34 cellular contexts compared by ENCODE assay signal in genomic region chr1:159561513-159561912, GRCh38. TPM values are rescaled to one million over a fixed set of nuclear protein-coding genes. Genes with fewer than 3 reads are reported as not detected.
"Had no signal": no experiment of that assay in that cellular context is flagged by ENCODE, and none has a peak within 500 bp of the region (broad histone marks: within the 10 kb centered on the region; RNA-seq: fewer than 3 reads in every experiment).

No MANE protein-coding gene starts in this region.

- H3K4me3 Mint-ChIP-seq: activated CD4-positive, alpha-beta T cell treated with anti-CD3 and anti-CD28 coated beads for 36 hours; activated CD4-positive, alpha-beta T cell treated with anti-CD3 and anti-CD28 coated beads, Interleukin-2, amount 10 ng/mL, durations not matched to agents 7 days and 5 days; activated CD8-positive, alpha-beta T cell treated with anti-CD3 and anti-CD28 coated beads, Interleukin-2, amount 10 ng/mL, durations not matched to agents 7 days and 5 days; activated naive CD4-positive, alpha-beta T cell treated with anti-CD3 and anti-CD28 coated beads, Interleukin-2, amount 50 U/mL, for 24 hours; activated T-cell treated with anti-CD3 and anti-CD28 coated beads, Interleukin-2, amount 50 U/mL, for 24 hours; T-helper 1 cell treated with Interleukin-12 subunit alpha and Interleukin-12 subunit beta and Interleukin-4 antibody, amounts not matched to agents 30 μg/mL and 1 μg/mL, for 36 hours; T-helper 2 cell treated with Interferon-gamma antibody and Interleukin-4, amounts not matched to agents 5 μg/mL and 100 μg/mL, for 36 hours; WTC11 had no signal

- H3K9me3 ChIP-seq: adrenal gland, body of pancreas, Peyer's patch, SJSA1, SK-N-SH had no signal

- H3K27ac ChIP-seq: adrenal gland, body of pancreas, breast epithelium, Peyer's patch, SJSA1 had no signal

- H3K27ac Mint-ChIP-seq: activated CD4-positive, alpha-beta T cell treated with anti-CD3 and anti-CD28 coated beads for 36 hours; activated CD4-positive, alpha-beta T cell treated with anti-CD3 and anti-CD28 coated beads, Interleukin-2, amount 10 ng/mL, durations not matched to agents 7 days and 5 days; activated CD8-positive, alpha-beta T cell treated with anti-CD3 and anti-CD28 coated beads, Interleukin-2, amount 10 ng/mL, durations not matched to agents 7 days and 5 days; activated naive CD4-positive, alpha-beta T cell treated with anti-CD3 and anti-CD28 coated beads, Interleukin-2, amount 50 U/mL, for 24 hours; activated T-cell treated with anti-CD3 and anti-CD28 coated beads, Interleukin-2, amount 50 U/mL, for 24 hours; activated T-helper 2 cell treated with anti-CD3 and anti-CD28 coated beads, Interferon-gamma antibody, Interleukin-2, Interleukin-4, amounts not matched to agents 10 μg/mL and 5 μg/mL and 100 μg/mL, durations not matched to agents 14 hours and 24 hours and 36 hours; T-helper 1 cell treated with Interleukin-12 subunit alpha and Interleukin-12 subunit beta and Interleukin-4 antibody, amounts not matched to agents 30 μg/mL and 1 μg/mL, for 36 hours; T-helper 2 cell treated with Interferon-gamma antibody and Interleukin-4, amounts not matched to agents 5 μg/mL and 100 μg/mL, for 36 hours; WTC11 had no signal

- H3K36me3 Mint-ChIP-seq: activated naive CD4-positive, alpha-beta T cell treated with anti-CD3 and anti-CD28 coated beads, Interleukin-2, amount 50 U/mL, for 24 hours; WTC11 had no signal

- H3K9ac ChIP-seq: SK-N-SH had no signal

- H3K4me1 ChIP-seq: adrenal gland, body of pancreas, breast epithelium, Peyer's patch, SJSA1 had no signal

- H3K27me3 ChIP-seq: adrenal gland, body of pancreas, breast epithelium, Peyer's patch, SJSA1 had no signal

- DNase-seq: activated CD4-positive, alpha-beta T cell treated with anti-CD3 and anti-CD28 coated beads for 36 hours; activated CD4-positive, alpha-beta T cell treated with anti-CD3 and anti-CD28 coated beads, Interleukin-2, amount 10 ng/mL, durations not matched to agents 7 days and 5 days; activated CD4-positive, alpha-beta T cell treated with anti-CD3 and anti-CD28 coated beads, Interleukin-2, amount 50 U/mL, for 48 hours; activated CD8-positive, alpha-beta T cell treated with anti-CD3 and anti-CD28 coated beads, Interleukin-2, amount 10 ng/mL, durations not matched to agents 7 days and 5 days; activated gamma-delta T cell; activated naive CD4-positive, alpha-beta T cell treated with Interleukin-2 at 50 U/mL for 16 hours; activated T-cell treated with anti-CD3 and anti-CD28 coated beads, Interleukin-2, amount 50 U/mL, for 24 hours; adrenal gland; body of pancreas; NCI-H1105; NCI-H1436; NCI-H1694; NCI-H1930; NCI-H2081 treated with DMSO at 0.1 percent for 48 hours; NCI-H226; NCI-H446 treated with DMSO at 0.1 percent for 48 hours; NCI-H524; PC-3; Peyer's patch; RPMI8226; SHP77 treated with DMSO at 0.1 percent for 48 hours; SK-N-SH had no signal

- ATAC-seq: activated CD4-positive, alpha-beta T cell treated with anti-CD3 and anti-CD28 coated beads for 36 hours; activated CD4-positive, CD25-positive, alpha-beta regulatory T cell treated with anti-CD3 and anti-CD28 coated beads, Interleukin-2, amount 50 U/mL, for 24 hours; activated CD8-positive, alpha-beta T cell treated with anti-CD3 and anti-CD28 coated beads, Interleukin-2, amount 10 ng/mL, durations not matched to agents 7 days and 5 days; body of pancreas; K562; PC-3; WTC11 had no signal

- H3K4me3 ChIP-seq: adrenal gland, body of pancreas, breast epithelium, K562, Peyer's patch, SJSA1 had no signal

- H3K36me3 ChIP-seq: adrenal gland, breast epithelium, Peyer's patch, SJSA1 had no signal

- H3K4me2 ChIP-seq: SK-N-SH had no signal

- H3K4me1 Mint-ChIP-seq: activated CD4-positive, alpha-beta T cell treated with anti-CD3 and anti-CD28 coated beads for 36 hours; activated CD4-positive, alpha-beta T cell treated with anti-CD3 and anti-CD28 coated beads, Interleukin-2, amount 10 ng/mL, durations not matched to agents 7 days and 5 days; activated naive CD4-positive, alpha-beta T cell treated with anti-CD3 and anti-CD28 coated beads, Interleukin-2, amount 50 U/mL, for 24 hours had no signal

- H3K9me3 Mint-ChIP-seq: activated CD4-positive, alpha-beta T cell treated with anti-CD3 and anti-CD28 coated beads, Interleukin-2, amount 10 ng/mL, durations not matched to agents 7 days and 5 days; activated naive CD4-positive, alpha-beta T cell treated with anti-CD3 and anti-CD28 coated beads, Interleukin-2, amount 50 U/mL, for 24 hours; activated T-cell treated with anti-CD3 and anti-CD28 coated beads, Interleukin-2, amount 50 U/mL, for 24 hours; activated T-helper 2 cell treated with anti-CD3 and anti-CD28 coated beads, Interferon-gamma antibody, Interleukin-2, Interleukin-4, amounts not matched to agents 10 μg/mL and 5 μg/mL and 100 μg/mL, durations not matched to agents 14 hours and 24 hours and 36 hours; T-helper 1 cell treated with Interleukin-12 subunit alpha and Interleukin-12 subunit beta and Interleukin-4 antibody, amounts not matched to agents 30 μg/mL and 1 μg/mL, for 36 hours; T-helper 2 cell treated with Interferon-gamma antibody and Interleukin-4, amounts not matched to agents 5 μg/mL and 100 μg/mL, for 36 hours had no signal

- H3K27me3 Mint-ChIP-seq: activated CD4-positive, alpha-beta T cell treated with anti-CD3 and anti-CD28 coated beads, Interleukin-2, amount 10 ng/mL, durations not matched to agents 7 days and 5 days had no signal

RNA-seq across cellular contexts. Expression of gene OR10J5, which starts 25.7 kb away (rescaled TPM):
- total RNA-seq: activated CD4-positive, alpha-beta T cell treated with anti-CD3 and anti-CD28 coated beads for 36 hours; activated CD4-positive, alpha-beta T cell treated with anti-CD3 and anti-CD28 coated beads, Interleukin-2, amount 10 ng/mL, durations not matched to agents 7 days and 5 days; activated CD8-positive, alpha-beta T cell treated with anti-CD3 and anti-CD28 coated beads, Interleukin-2, amount 10 ng/mL, durations not matched to agents 7 days and 5 days; activated T-helper 2 cell treated with anti-CD3 and anti-CD28 coated beads, Interferon-gamma antibody, Interleukin-2, Interleukin-4, amounts not matched to agents 10 μg/mL and 5 μg/mL and 100 μg/mL, durations not matched to agents 14 hours and 24 hours and 36 hours; adrenal gland; astrocyte; body of pancreas; breast epithelium; cardiac septum; K562; M059J; PC-3; Peyer's patch; SJSA1; WTC11 had no signal

RNA-seq across cellular contexts. Expression of gene APCS, which starts 26.1 kb away (rescaled TPM):
- total RNA-seq: activated CD4-positive, alpha-beta T cell treated with anti-CD3 and anti-CD28 coated beads for 36 hours; activated CD4-positive, alpha-beta T cell treated with anti-CD3 and anti-CD28 coated beads, Interleukin-2, amount 10 ng/mL, durations not matched to agents 7 days and 5 days; activated CD8-positive, alpha-beta T cell treated with anti-CD3 and anti-CD28 coated beads, Interleukin-2, amount 10 ng/mL, durations not matched to agents 7 days and 5 days; activated T-helper 2 cell treated with anti-CD3 and anti-CD28 coated beads, Interferon-gamma antibody, Interleukin-2, Interleukin-4, amounts not matched to agents 10 μg/mL and 5 μg/mL and 100 μg/mL, durations not matched to agents 14 hours and 24 hours and 36 hours; astrocyte; breast epithelium; cardiac septum; M059J; PC-3; Peyer's patch; SJSA1 had no signal
